In genomic region chr1:20552728-20553571, GRCh38 we compare ENCODE assay signal across 8 cellular contexts. TPM values are rescaled to one million over a fixed set of nuclear protein-coding genes. Genes with fewer than 3 reads are reported as not detected.
DNase-seq lines count a peak whose midpoint lies in the region; ATAC-seq, FAIRE-seq and TF ChIP-seq lines count a peak whose summit lies in the region.

No MANE protein-coding gene starts in this region.

- no peaks in the 10 kb centered on the region for H3K9me3 ChIP-seq in IMR-90 (ENCODE audit: control insufficient read depth, insufficient read depth, low read length)
- no peaks in the 10 kb centered on the region for H3K9me3 ChIP-seq in endothelial cell of umbilical vein (replicated peaks; ENCODE audit: control insufficient read depth, insufficient read depth, low read length)

- no peaks in the 10 kb centered on the region for H3K36me3 Mint-ChIP-seq in memory B cell
- H3K36me3 Mint-ChIP-seq in activated CD8-positive, alpha-beta memory T cell treated with anti-CD3 and anti-CD28 coated beads, Interleukin-2, amount 10 ng/mL, durations not matched to agents 7 days and 5 days = no peaks in the 10 kb centered on the region

- H3K23ac ChIP-seq in IMR-90 (ENCODE audit: low read depth, low read length) = no peak overlapping the region

- dilution Hi-C loops in IMR-90 (cut with HindIII; ENCODE audit: low sequenced_read_pairs, unreplicated experiment) (no loop called here), endothelial cell of umbilical vein (cut with MboI; ENCODE audit: extremely low pct_ligation_motif_present, low sequenced_read_pairs) (no loop called here)

- TF ChIP-seq RAD21 in IMR-90 (IDR thresholded peaks at IDR 0.05; ENCODE audit: low read length) = no peak

- H2AK9ac ChIP-seq in IMR-90 (replicated peaks; ENCODE audit: low read depth, low read length, poor library complexity) = peak overlapping the region; percentile 55

- H3K4me1 ChIP-seq in IMR-90 (ENCODE audit: control insufficient read depth, insufficient read depth, low read length) (no peaks in the 10 kb centered on the region), endothelial cell of umbilical vein (ENCODE audit: control insufficient read depth, extremely low read depth, insufficient read depth, low read length) (no peaks in the 10 kb centered on the region)

- H3K27ac ChIP-seq in IMR-90 (ENCODE audit: insufficient read depth, low read length) = no peak overlapping the region
- no peak overlapping the region for H3K27ac ChIP-seq in endothelial cell of umbilical vein (ENCODE audit: insufficient read depth, low read depth, low read length)

- no peak overlapping the region for H4K5ac ChIP-seq in IMR-90 (ENCODE audit: low read depth, low read length)

- H2AFZ ChIP-seq in IMR-90 (replicated peaks; ENCODE audit: low read length, poor library complexity) (peak overlapping the region; percentile 77), endothelial cell of umbilical vein (ENCODE audit: low read depth, low read length) (no peak overlapping the region)

- H3K14ac ChIP-seq in IMR-90 (replicated peaks; ENCODE audit: low read depth, low read length) = no peak overlapping the region

- no peak overlapping the region for H3K4me3 Mint-ChIP-seq in memory B cell
- H3K4me3 Mint-ChIP-seq in activated CD8-positive, alpha-beta memory T cell treated with anti-CD3 and anti-CD28 coated beads, Interleukin-2, amount 10 ng/mL, durations not matched to agents 7 days and 5 days = no peak overlapping the region

- H3K27me3 Mint-ChIP-seq in memory B cell = peaks cover 16% of the 10 kb centered on the region
- H3K27me3 Mint-ChIP-seq in activated CD8-positive, alpha-beta memory T cell treated with anti-CD3 and anti-CD28 coated beads, Interleukin-2, amount 10 ng/mL, durations not matched to agents 7 days and 5 days = peaks cover 49% of the 10 kb centered on the region

- H3K9me3 Mint-ChIP-seq in memory B cell = no peaks in the 10 kb centered on the region
- no peaks in the 10 kb centered on the region for H3K9me3 Mint-ChIP-seq in activated CD8-positive, alpha-beta memory T cell treated with anti-CD3 and anti-CD28 coated beads, Interleukin-2, amount 10 ng/mL, durations not matched to agents 7 days and 5 days (ENCODE audit: low read depth)

- DNase-seq in AG04449 (ENCODE audit: low read depth, low spot score) = no peak
- DNase-seq in IMR-90 = peak; percentile 11
- DNase-seq in endothelial cell of umbilical vein (ENCODE audit: low read depth, low spot score) = peak; percentile 28
- DNase-seq in memory B cell (ENCODE audit: low spot score in 2 of 2) = no peak
- no peak for DNase-seq in activated CD8-positive, alpha-beta memory T cell treated with anti-CD3 and anti-CD28 coated beads, Interleukin-2, amount 10 ng/mL, durations not matched to agents 7 days and 5 days
- DNase-seq in NCI-H510A treated with DMSO at 0.1 percent for 48 hours (lab: John Stamatoyannopoulos, UW) = no peak
- no peak for DNase-seq in activated CD4-positive, CD25-positive, alpha-beta regulatory T cell treated with anti-CD3 and anti-CD28 coated beads, Interleukin-2, amount 50 U/mL, for 72 hours

- H2BK20ac ChIP-seq in IMR-90 (ENCODE audit: low read depth, low read length) = no peak overlapping the region

- intact Hi-C loops in IMR-90 (cut with micrococcal nuclease) (no loop called here), endothelial cell of umbilical vein (cut with micrococcal nuclease) (no loop called here)

- POLR2A ChIA-PET in AG04449 (lab: Yijun Ruan, JAX) = no interaction called here
- POLR2A ChIA-PET in IMR-90 (lab: Charles Lee; ENCODE audit: unreplicated experiment) = no interaction called here
- POLR2A ChIA-PET in endothelial cell of umbilical vein (lab: Charles Lee) = no interaction called here

- no peaks in the 10 kb centered on the region for H3K79me1 ChIP-seq in IMR-90 (ENCODE audit: low read depth in 1 of 2, low read length in 2 of 2)

- no peak overlapping the region for H4K91ac ChIP-seq in IMR-90 (ENCODE audit: insufficient read depth, low read depth, low read length)

- H3K36me3 ChIP-seq in IMR-90 (ENCODE audit: control insufficient read depth, insufficient read depth, low read length) (no peaks in the 10 kb centered on the region), endothelial cell of umbilical vein (ENCODE audit: control insufficient read depth in 2 of 2, extremely low read depth in 1 of 2, insufficient read depth in 2 of 2, low read length in 2 of 2) (no peaks in the 10 kb centered on the region)

- no peaks in the 10 kb centered on the region for H3K9me1 ChIP-seq in IMR-90 (ENCODE audit: insufficient read depth, low read length)
- no peaks in the 10 kb centered on the region for H3K9me1 ChIP-seq in endothelial cell of umbilical vein (replicated peaks; ENCODE audit: control insufficient read depth, extremely low read depth, insufficient read depth, low read length)

- H4K20me1 ChIP-seq in IMR-90 (ENCODE audit: insufficient read depth, low read length) (no peaks in the 10 kb centered on the region; the same call in 1 of the 2 replicates), endothelial cell of umbilical vein (replicated peaks; ENCODE audit: control insufficient read depth, extremely low read depth, insufficient read depth, low read length) (no peaks in the 10 kb centered on the region)

- no peak overlapping the region for H4K8ac ChIP-seq in IMR-90 (ENCODE audit: low read depth in 2 of 2, low read length in 2 of 2)

- ATAC-seq in IMR-90 (ENCODE audit: low read depth) (peak; percentile 34), memory B cell (ENCODE audit: low read depth) (peak; percentile 39), HG03095 (IDR thresholded peaks at IDR 0.05; ENCODE audit: unreplicated experiment) (no peak)
- ATAC-seq in activated CD8-positive, alpha-beta memory T cell treated with anti-CD3 and anti-CD28 coated beads, Interleukin-2, amount 10 ng/mL, durations not matched to agents 7 days and 5 days = no peak

- H3K27me3 ChIP-seq in IMR-90 (ENCODE audit: control insufficient read depth, insufficient read depth, low read length) (peaks cover 87% of the 10 kb centered on the region), endothelial cell of umbilical vein (ENCODE audit: control insufficient read depth in 2 of 2, insufficient read depth in 2 of 2, low read length in 2 of 2) (peaks cover 52 to 55% of the 10 kb centered on the region in 2 experiments)

- peaks cover 8% of the 10 kb centered on the region for H3K4me1 Mint-ChIP-seq in memory B cell
- H3K4me1 Mint-ChIP-seq in activated CD8-positive, alpha-beta memory T cell treated with anti-CD3 and anti-CD28 coated beads, Interleukin-2, amount 10 ng/mL, durations not matched to agents 7 days and 5 days = peaks cover 4% of the 10 kb centered on the region

- H3K9ac ChIP-seq in IMR-90 (ENCODE audit: low read depth, low read length) (no peak overlapping the region), endothelial cell of umbilical vein (replicated peaks; ENCODE audit: extremely low read depth, insufficient read depth, low read length) (no peak overlapping the region)

- no peak overlapping the region for H2BK120ac ChIP-seq in IMR-90 (ENCODE audit: low read depth, low read length)

- H3K79me2 ChIP-seq in endothelial cell of umbilical vein (ENCODE audit: control insufficient read depth, insufficient read depth, low read length) = no peaks in the 10 kb centered on the region

- no peak overlapping the region for H2BK15ac ChIP-seq in IMR-90 (ENCODE audit: low read depth, low read length)

- H3K4me3 ChIP-seq in AG04449 (ENCODE audit: low read depth, low read length) (peak overlapping the region; percentile 33), IMR-90 (ENCODE audit: insufficient read depth, low read depth, low read length) (no peak overlapping the region), endothelial cell of umbilical vein (replicated peaks in 1 of 3; ENCODE audit: insufficient read depth in 1 of 3, low read depth in 1 of 3, low read length in 3 of 3) (peak overlapping the region in 1 of 3 experiments; percentile 9)

- FAIRE-seq in endothelial cell of umbilical vein (lab: Jason Lieb, UNC) = no peak

- H3K56ac ChIP-seq in IMR-90 (ENCODE audit: extremely low read depth, insufficient read depth, low read length) = no peak overlapping the region

- CTCF ChIA-PET in AG04449 (lab: Yijun Ruan, JAX) (interaction anchor here (0.8 to 1.4 kb wide), 8 partner anchors 10 to 87 kb away, joined by 3 to 8 read pairs (median 4); partner anchors contain the start of gene PINK1), IMR-90 (lab: Yijun Ruan, JAX) (no interaction called here), endothelial cell of umbilical vein (lab: Charles Lee) (interaction anchor here (1.0 to 2.5 kb wide), 3 partner anchors 12 to 80 kb away, joined by 3 to 9 read pairs (median 3); partner anchors contain the start of gene PINK1)
- CTCF ChIA-PET in activated CD8-positive, alpha-beta memory T cell treated with anti-CD3 and anti-CD28 coated beads, Interleukin-2, amount 10 ng/mL, durations not matched to agents 7 days and 5 days (lab: Charles Lee) = interaction anchor here (0.9 kb wide), 1 partner anchor 80 kb away, joined by 3 read pairs; the partner anchor contains the start of gene PINK1

- no TSS peak for BruUV-seq in IMR-90 (replicated peaks; lab: Mats Ljungman, UMichigan)
- no TSS peak for BruUV-seq in endothelial cell of umbilical vein (replicated peaks; lab: Mats Ljungman, UMichigan)

- H3K4me2 ChIP-seq in IMR-90 (ENCODE audit: low read depth, low read length) (peak overlapping the region; percentile 50; the same call in 1 of the 2 replicates), endothelial cell of umbilical vein (ENCODE audit: insufficient read depth, low read length) (no peak overlapping the region)

- H3K27ac Mint-ChIP-seq in memory B cell = no peak overlapping the region
- no peak overlapping the region for H3K27ac Mint-ChIP-seq in activated CD8-positive, alpha-beta memory T cell treated with anti-CD3 and anti-CD28 coated beads, Interleukin-2, amount 10 ng/mL, durations not matched to agents 7 days and 5 days

- WGBS in IMR-90 (ENCODE audit: extremely low coverage in 2 of 2, insufficient read length in 1 of 2), 2 experiments = 2% methylated on average over 62 of the region's 99 CpGs; no CpG with 5 or more reads in 1 of the 2 experiments

- TF ChIP-seq POLR2A in IMR-90 (IDR thresholded peaks at IDR 0.05; ENCODE audit: low read depth, low read length) (no peak), endothelial cell of umbilical vein (IDR thresholded peaks at IDR 0.05; ENCODE audit: low read depth, low read length) (no peak)

- H2BK5ac ChIP-seq in IMR-90 (ENCODE audit: low read depth, low read length, poor library complexity, severe bottlenecking) = no peak overlapping the region

- no peak overlapping the region for H3K18ac ChIP-seq in IMR-90 (ENCODE audit: low read depth, low read length)

- no peak for TF ChIP-seq CTCF in AG04449 (IDR thresholded peaks at IDR 0.05; ENCODE audit: insufficient read depth, low read length, missing control alignments)
- TF ChIP-seq CTCF in IMR-90 (conservative IDR thresholded peaks at IDR 0.05; ENCODE audit: low read depth, low read length) = no peak
- no peak for TF ChIP-seq CTCF in endothelial cell of umbilical vein (IDR thresholded peaks at IDR 0.05; ENCODE audit: extremely low read depth in 1 of 2, insufficient read depth in 1 of 2, low read depth in 1 of 2, low read length in 2 of 2)

- in situ Hi-C loops in IMR-90 (cut with MboI; ENCODE audit: low sequenced_read_pairs) = no loop called here

- H2AK5ac ChIP-seq in IMR-90 (ENCODE audit: low read depth, low read length) = no peak overlapping the region

- H3K4ac ChIP-seq in IMR-90 (ENCODE audit: low read depth, low read length) = no peak overlapping the region

RNA-seq across cellular contexts. Expression of gene FAM43B, which starts 0.6 kb away (rescaled TPM):
- total RNA-seq in IMR-90 (2012; rRNA removed) = not detected in 2 replicates
- 0.05 and 0.09 TPM in 2 replicates for polyA plus RNA-seq in IMR-90 (2012; rRNA removed)
- 0.06 and 0.11 TPM in 2 replicates for polyA plus RNA-seq in IMR-90 (2012; cell fraction: cytosol; rRNA removed)
- 0.02 and 0.08 TPM in 2 replicates for polyA plus RNA-seq in IMR-90 (2012; cell fraction: nucleus; rRNA removed; ENCODE audit: low replicate concordance)
- total RNA-seq in endothelial cell of umbilical vein = not detected in 2 replicates
- not detected in 2 replicates for polyA plus RNA-seq in endothelial cell of umbilical vein
- polyA plus RNA-seq in endothelial cell of umbilical vein (2011; cell fraction: cytosol; rRNA removed) = not detected in 2 replicates
- not detected in 2 replicates for polyA plus RNA-seq in endothelial cell of umbilical vein (2011; cell fraction: nucleus; rRNA removed)
- polyA plus RNA-seq in endothelial cell of umbilical vein (2012) = not detected in 2 replicates
- not detected in 2 replicates for polyA minus RNA-seq in endothelial cell of umbilical vein
- not detected for polyA minus RNA-seq in endothelial cell of umbilical vein (2011; cell fraction: cytosol; rRNA and poly(A)+ RNA removed)
- not detected in 2 replicates for polyA minus RNA-seq in endothelial cell of umbilical vein (2011; cell fraction: nucleus; rRNA and poly(A)+ RNA removed)
- total RNA-seq in activated CD8-positive, alpha-beta memory T cell treated with anti-CD3 and anti-CD28 coated beads, Interleukin-2, amount 10 ng/mL, durations not matched to agents 7 days and 5 days = not detected

RNA-seq across cellular contexts. Expression of gene CDA, which starts 35.9 kb away (rescaled TPM):
- total RNA-seq in IMR-90 (2012; rRNA removed) = 0.90 and 1.4 TPM in 2 replicates
- 9.4 and 10.7 TPM in 2 replicates for polyA plus RNA-seq in IMR-90 (2012; rRNA removed)
- 12.4 and 12.6 TPM in 2 replicates for polyA plus RNA-seq in IMR-90 (2012; cell fraction: cytosol; rRNA removed)
- polyA plus RNA-seq in IMR-90 (2012; cell fraction: nucleus; rRNA removed; ENCODE audit: low replicate concordance) = 2.0 and 2.5 TPM in 2 replicates
- 0.35 TPM in 1 of 2 replicates, not detected in the other for total RNA-seq in endothelial cell of umbilical vein
- 1.2 and 1.9 TPM in 2 replicates for polyA plus RNA-seq in endothelial cell of umbilical vein
- polyA plus RNA-seq in endothelial cell of umbilical vein (2011; cell fraction: cytosol; rRNA removed) = 1.5 and 1.6 TPM in 2 replicates
- 0.22 TPM in 1 of 2 replicates, not detected in the other for polyA plus RNA-seq in endothelial cell of umbilical vein (2011; cell fraction: nucleus; rRNA removed)
- 0.19 TPM in 1 of 2 replicates, not detected in the other for polyA plus RNA-seq in endothelial cell of umbilical vein (2012)
- polyA minus RNA-seq in endothelial cell of umbilical vein = 0.21 TPM in 1 of 2 replicates, not detected in the other
- 45.4 TPM for polyA minus RNA-seq in endothelial cell of umbilical vein (2011; cell fraction: cytosol; rRNA and poly(A)+ RNA removed)
- polyA minus RNA-seq in endothelial cell of umbilical vein (2011; cell fraction: nucleus; rRNA and poly(A)+ RNA removed) = 0.63 TPM in 2 replicates
- total RNA-seq in activated CD8-positive, alpha-beta memory T cell treated with anti-CD3 and anti-CD28 coated beads, Interleukin-2, amount 10 ng/mL, durations not matched to agents 7 days and 5 days = not detected

RNA-seq across cellular contexts. Expression of gene MUL1, which starts 45.0 kb away (rescaled TPM):
- total RNA-seq in IMR-90 (2012; rRNA removed) (19.7 and 21.1 TPM in 2 replicates), endothelial cell of umbilical vein (23.9 and 28.3 TPM in 2 replicates)
- polyA plus RNA-seq in IMR-90 (2012; rRNA removed) (20.6 and 20.7 TPM in 2 replicates), endothelial cell of umbilical vein (29.5 and 31.8 TPM in 2 replicates)
- 18.3 and 21.6 TPM in 2 replicates for polyA plus RNA-seq in IMR-90 (2012; cell fraction: cytosol; rRNA removed)
- polyA plus RNA-seq in IMR-90 (2012; cell fraction: nucleus; rRNA removed; ENCODE audit: low replicate concordance) = 8.3 and 10.7 TPM in 2 replicates
- polyA plus RNA-seq in endothelial cell of umbilical vein (2011; cell fraction: cytosol; rRNA removed) = 26.0 and 26.1 TPM in 2 replicates
- 14.5 TPM in 2 replicates for polyA plus RNA-seq in endothelial cell of umbilical vein (2011; cell fraction: nucleus; rRNA removed)
- 19.8 and 20.7 TPM in 2 replicates for polyA plus RNA-seq in endothelial cell of umbilical vein (2012)
- polyA minus RNA-seq in endothelial cell of umbilical vein = 33.6 and 36.8 TPM in 2 replicates
- polyA minus RNA-seq in endothelial cell of umbilical vein (2011; cell fraction: cytosol; rRNA and poly(A)+ RNA removed) = 17.4 TPM
- polyA minus RNA-seq in endothelial cell of umbilical vein (2011; cell fraction: nucleus; rRNA and poly(A)+ RNA removed) = 9.6 and 11.0 TPM in 2 replicates
- 10 to 100 TPM; 14.9 to 19.5 TPM for total RNA-seq in activated CD8-positive, alpha-beta memory T cell treated with anti-CD3 and anti-CD28 coated beads, Interleukin-2, amount 10 ng/mL, durations not matched to agents 7 days and 5 days

Comparison
In these comparisons a context has a peak if more than half of its experiments do, and no peak if none do; other contexts are left out.
1. DNase-seq: peak in IMR-90 (single experiment) and endothelial cell of umbilical vein (single experiment); none in AG04449 (single experiment), memory B cell (0 of 2), activated CD8-positive, alpha-beta memory T cell treated with anti-CD3 and anti-CD28 coated beads, Interleukin-2, amount 10 ng/mL, durations not matched to agents 7 days and 5 days (single experiment), NCI-H510A treated with DMSO at 0.1 percent for 48 hours (single experiment) and activated CD4-positive, CD25-positive, alpha-beta regulatory T cell treated with anti-CD3 and anti-CD28 coated beads, Interleukin-2, amount 50 U/mL, for 72 hours (single experiment).
2. ATAC-seq: peak in IMR-90 (single experiment) and memory B cell (single experiment); none in activated CD8-positive, alpha-beta memory T cell treated with anti-CD3 and anti-CD28 coated beads, Interleukin-2, amount 10 ng/mL, durations not matched to agents 7 days and 5 days (single experiment) and HG03095 (single experiment).